In the genomic region with DNA sequence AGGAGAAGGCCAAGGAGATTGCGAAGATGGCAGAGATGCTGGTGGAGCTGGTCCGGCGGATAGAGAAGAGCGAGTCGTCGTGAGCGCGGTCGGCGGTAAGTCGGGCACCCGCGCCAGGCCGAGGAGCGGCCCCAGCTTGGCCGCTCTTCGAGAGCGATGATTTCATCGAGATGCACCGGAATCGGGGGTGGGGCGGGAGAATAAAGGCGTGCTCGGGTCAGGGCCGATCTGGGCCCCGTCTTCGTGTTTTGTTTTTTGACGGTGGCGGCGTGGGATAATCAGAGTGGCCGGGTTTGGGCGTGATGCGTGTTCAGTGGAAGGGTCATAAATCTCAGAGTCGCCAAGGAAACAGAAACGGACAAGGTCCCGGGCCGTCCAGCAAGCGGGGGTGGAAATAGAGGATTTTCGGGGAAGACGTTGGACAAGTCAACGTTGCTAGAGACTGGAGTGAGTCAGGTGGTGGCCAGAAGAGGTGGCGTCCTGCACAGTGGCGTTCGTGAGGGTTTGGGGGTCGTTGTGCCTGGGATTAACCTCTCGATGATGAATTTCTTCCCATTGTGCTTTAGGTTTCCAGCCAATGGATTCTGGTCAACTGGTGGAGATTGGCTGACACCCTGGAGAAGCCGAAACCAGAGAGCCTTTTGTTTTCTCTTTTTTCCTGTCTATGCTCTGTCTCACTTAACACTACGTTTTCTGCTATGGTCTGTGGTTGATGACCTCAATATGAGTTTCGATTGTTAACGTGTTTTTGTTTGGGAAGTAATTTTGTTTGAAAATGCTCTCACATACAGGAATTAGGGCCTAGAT, we compare ENCODE assay signal across 1 cellular context.
A peak's percentile ranks its signal among the peaks of the same experiment; 100 is the strongest.
TF ChIP-seq lines count a peak whose summit lies in the region.

No MANE protein-coding gene starts in this region.

TF ChIP-seq in K562, 482 proteins besides CTCF, POLR2A, EP300 and RAD21 (continued from another document):
- TF ChIP-seq, protein P1, sequence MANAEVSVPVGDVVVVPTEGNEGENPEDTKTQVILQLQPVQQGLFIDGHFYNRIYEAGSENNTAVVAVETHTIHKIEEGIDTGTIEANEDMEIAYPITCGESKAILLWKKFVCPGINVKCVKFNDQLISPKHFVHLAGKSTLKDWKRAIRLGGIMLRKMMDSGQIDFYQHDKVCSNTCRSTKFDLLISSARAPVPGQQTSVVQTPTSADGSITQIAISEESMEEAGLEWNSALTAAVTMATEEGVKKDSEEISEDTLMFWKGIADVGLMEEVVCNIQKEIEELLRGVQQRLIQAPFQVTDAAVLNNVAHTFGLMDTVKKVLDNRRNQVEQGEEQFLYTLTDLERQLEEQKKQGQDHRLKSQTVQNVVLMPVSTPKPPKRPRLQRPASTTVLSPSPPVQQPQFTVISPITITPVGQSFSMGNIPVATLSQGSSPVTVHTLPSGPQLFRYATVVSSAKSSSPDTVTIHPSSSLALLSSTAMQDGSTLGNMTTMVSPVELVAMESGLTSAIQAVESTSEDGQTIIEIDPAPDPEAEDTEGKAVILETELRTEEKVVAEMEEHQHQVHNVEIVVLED (CRISPR knock-in tag; IDR thresholded peaks at IDR 0.05), result no peak
- TF ChIP-seq RBM22 (IDR thresholded peaks at IDR 0.05; ENCODE audit: low read depth, low read length, poor library complexity, severe bottlenecking) (peak; percentile 38), ATF7 (IDR thresholded peaks at IDR 0.05) (peak; percentile 36), MEIS2 (IDR thresholded peaks at IDR 0.05; ENCODE audit: partially characterized antibody) (peak; percentile 93), ZNF212 (CRISPR knock-in tag; IDR thresholded peaks at IDR 0.05) (no peak), GABPB2 (CRISPR knock-in tag; conservative IDR thresholded peaks at IDR 0.05) (no peak), LARP7 (IDR thresholded peaks at IDR 0.05) (peak; percentile 90; the same call in 1 of the 2 replicates), TEAD1 (CRISPR knock-in tag; IDR thresholded peaks at IDR 0.05) (no peak), ZNF324 (CRISPR knock-in tag; IDR thresholded peaks at IDR 0.05) (no peak), MAFF (IDR thresholded peaks at IDR 0.05; ENCODE audit: low read length) (no peak)
- TF ChIP-seq, protein P2, sequence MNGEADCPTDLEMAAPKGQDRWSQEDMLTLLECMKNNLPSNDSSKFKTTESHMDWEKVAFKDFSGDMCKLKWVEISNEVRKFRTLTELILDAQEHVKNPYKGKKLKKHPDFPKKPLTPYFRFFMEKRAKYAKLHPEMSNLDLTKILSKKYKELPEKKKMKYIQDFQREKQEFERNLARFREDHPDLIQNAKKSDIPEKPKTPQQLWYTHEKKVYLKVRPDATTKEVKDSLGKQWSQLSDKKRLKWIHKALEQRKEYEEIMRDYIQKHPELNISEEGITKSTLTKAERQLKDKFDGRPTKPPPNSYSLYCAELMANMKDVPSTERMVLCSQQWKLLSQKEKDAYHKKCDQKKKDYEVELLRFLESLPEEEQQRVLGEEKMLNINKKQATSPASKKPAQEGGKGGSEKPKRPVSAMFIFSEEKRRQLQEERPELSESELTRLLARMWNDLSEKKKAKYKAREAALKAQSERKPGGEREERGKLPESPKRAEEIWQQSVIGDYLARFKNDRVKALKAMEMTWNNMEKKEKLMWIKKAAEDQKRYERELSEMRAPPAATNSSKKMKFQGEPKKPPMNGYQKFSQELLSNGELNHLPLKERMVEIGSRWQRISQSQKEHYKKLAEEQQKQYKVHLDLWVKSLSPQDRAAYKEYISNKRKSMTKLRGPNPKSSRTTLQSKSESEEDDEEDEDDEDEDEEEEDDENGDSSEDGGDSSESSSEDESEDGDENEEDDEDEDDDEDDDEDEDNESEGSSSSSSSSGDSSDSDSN (IDR thresholded peaks at IDR 0.05; ENCODE audit: borderline replicate concordance in 1 of 2, low read depth in 2 of 2, low read length in 2 of 2), result peak in 1 of 2 experiments; percentile 38; a peak in 1 of 4 replicates
- TF ChIP-seq, protein P3, sequence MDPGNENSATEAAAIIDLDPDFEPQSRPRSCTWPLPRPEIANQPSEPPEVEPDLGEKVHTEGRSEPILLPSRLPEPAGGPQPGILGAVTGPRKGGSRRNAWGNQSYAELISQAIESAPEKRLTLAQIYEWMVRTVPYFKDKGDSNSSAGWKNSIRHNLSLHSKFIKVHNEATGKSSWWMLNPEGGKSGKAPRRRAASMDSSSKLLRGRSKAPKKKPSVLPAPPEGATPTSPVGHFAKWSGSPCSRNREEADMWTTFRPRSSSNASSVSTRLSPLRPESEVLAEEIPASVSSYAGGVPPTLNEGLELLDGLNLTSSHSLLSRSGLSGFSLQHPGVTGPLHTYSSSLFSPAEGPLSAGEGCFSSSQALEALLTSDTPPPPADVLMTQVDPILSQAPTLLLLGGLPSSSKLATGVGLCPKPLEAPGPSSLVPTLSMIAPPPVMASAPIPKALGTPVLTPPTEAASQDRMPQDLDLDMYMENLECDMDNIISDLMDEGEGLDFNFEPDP (CRISPR knock-in tag; IDR thresholded peaks at IDR 0.05), result no peak
- TF ChIP-seq, protein P4, sequence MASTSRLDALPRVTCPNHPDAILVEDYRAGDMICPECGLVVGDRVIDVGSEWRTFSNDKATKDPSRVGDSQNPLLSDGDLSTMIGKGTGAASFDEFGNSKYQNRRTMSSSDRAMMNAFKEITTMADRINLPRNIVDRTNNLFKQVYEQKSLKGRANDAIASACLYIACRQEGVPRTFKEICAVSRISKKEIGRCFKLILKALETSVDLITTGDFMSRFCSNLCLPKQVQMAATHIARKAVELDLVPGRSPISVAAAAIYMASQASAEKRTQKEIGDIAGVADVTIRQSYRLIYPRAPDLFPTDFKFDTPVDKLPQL (IDR thresholded peaks at IDR 0.05; ENCODE audit: extremely low read depth, insufficient read length), result no peak
TF ChIP-seq in K562: peak in this region for 34.
